ENCODE assay signal across 19 cellular contexts in genomic region chr14:22910916-22911315, GRCh38. TPM values are rescaled to one million over a fixed set of nuclear protein-coding genes. Genes with fewer than 3 reads are reported as not detected.
"Had no signal": no experiment of that assay in that cellular context is flagged by ENCODE, and none has a peak within 500 bp of the region (broad histone marks: within the 10 kb centered on the region; RNA-seq: fewer than 3 reads in every experiment).

No MANE protein-coding gene starts in this region.

- DNase-seq: KBM-7, MV-4-11, NCI-H1048, NCI-H1105, NCI-H1436 treated with DMSO at 0.1 percent for 48 hours, NCI-H1694, NCI-H187 treated with DMSO at 0.1 percent for 48 hours, NCI-H2029 treated with DMSO at 0.1 percent for 48 hours, NCI-H2171 treated with DMSO at 0.1 percent for 48 hours, NCI-H345, NCI-H446 treated with DMSO at 0.1 percent for 48 hours, NCI-H524, NCI-H526 treated with DMSO at 0.1 percent for 48 hours, NCI-H748 treated with DMSO at 0.1 percent for 48 hours, PC-3, SHP77, SK-N-SH had no signal

- ATAC-seq: Panc1, PC-3 had no signal

RNA-seq across cellular contexts. Expression of gene REM2, which starts 27.9 kb away (rescaled TPM):
- total RNA-seq: SK-MEL-5 had no signal
